In the genomic region with DNA sequence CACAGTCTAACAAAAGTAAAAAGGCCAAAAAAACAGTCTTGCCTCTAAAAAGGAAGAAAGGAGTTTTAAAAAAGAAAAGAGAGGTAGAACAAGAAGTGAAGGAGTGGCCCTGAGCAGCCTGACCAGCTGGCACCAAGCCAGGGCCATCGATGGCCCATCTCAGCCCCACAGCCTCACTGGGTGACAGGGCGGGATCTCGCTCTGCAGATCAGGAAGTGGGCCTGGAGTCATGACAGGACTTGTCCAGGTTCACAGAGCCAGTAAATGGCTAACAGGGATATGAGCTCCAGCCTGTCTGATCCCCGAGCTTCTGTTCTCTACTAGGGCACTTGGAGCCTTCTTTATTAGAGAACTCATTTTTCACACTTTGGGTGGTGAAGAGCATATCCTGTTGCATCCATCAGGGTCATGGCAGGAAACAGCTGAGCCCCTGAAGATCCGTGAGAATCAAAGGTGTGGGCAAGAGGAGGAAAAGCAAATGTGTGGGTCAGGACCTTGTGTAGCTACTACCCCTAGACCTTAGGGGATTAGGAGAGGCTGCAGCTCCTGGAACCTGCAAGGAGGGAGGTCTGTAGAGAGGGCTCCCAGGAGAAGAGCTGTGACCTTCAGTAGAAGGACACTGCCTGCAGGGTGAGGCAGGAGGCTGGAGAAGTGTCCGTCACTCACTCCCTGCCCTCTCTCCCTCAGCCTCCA, we compare ENCODE assay signal across 16 cellular contexts.
A peak's percentile ranks its signal among the peaks of the same experiment; 100 is the strongest.
DNase-seq lines count a peak whose midpoint lies in the region; ATAC-seq and TF ChIP-seq lines count a peak whose summit lies in the region.
"Had no signal": no experiment of that assay in that cellular context is flagged by ENCODE, and none has a peak within 500 bp of the region (broad histone marks: within the 10 kb centered on the region; RNA-seq: fewer than 3 reads in every experiment).

No MANE protein-coding gene starts in this region.

- CTCF ChIA-PET in HEK293 (lab: Yijun Ruan, JAX) = interaction anchor here (0.6 to 6.4 kb wide), 7 partner anchors 8 to 385 kb away, joined by 3 to 58 read pairs (median 3); no protein-coding TSS in a partner anchor

- no peaks in the 10 kb centered on the region for H3K79me2 ChIP-seq in MM.1S (ENCODE audit: low read length)

- H3K27me3 Mint-ChIP-seq in nephron progenitor cell (ENCODE audit: low read depth, poor library complexity) = no peaks in the 10 kb centered on the region
- peaks cover 3% of the 10 kb centered on the region for H3K27me3 Mint-ChIP-seq in activated T-helper 17 cell treated with anti-CD3 and anti-CD28 coated beads, Interleukin-2, amount 50 U/mL, for 72 hours

- no peaks in the 10 kb centered on the region for H3K9me3 Mint-ChIP-seq in nephron progenitor cell
- H3K9me3 Mint-ChIP-seq in activated T-helper 17 cell treated with anti-CD3 and anti-CD28 coated beads, Interleukin-2, amount 50 U/mL, for 72 hours = peaks cover 4% of the 10 kb centered on the region
- H3K9me3 Mint-ChIP-seq: activated CD4-positive, alpha-beta T cell treated with anti-CD3 and anti-CD28 coated beads, Interleukin-2, amount 10 ng/mL, durations not matched to agents 7 days and 5 days; H9 had no signal

- POLR2A ChIA-PET in HEK293 (lab: Yijun Ruan, JAX) = interaction anchor here (0.9 kb wide), 2 partner anchors 32 to 299 kb away, joined by 3 to 7 read pairs; a partner anchor contains a TSS

- no peak overlapping the region for H3K4me3 ChIP-seq in HEK293 (ENCODE audit: low read depth, low read length)
- H3K4me3 ChIP-seq in breast epithelium = no peak overlapping the region
- no peak overlapping the region for H3K4me3 ChIP-seq in MM.1S (ENCODE audit: low read length)
- H3K4me3 ChIP-seq: heart right ventricle, tibial nerve had no signal

- H3K4me3 Mint-ChIP-seq in nephron progenitor cell = peak overlapping the region; percentile 26
- no peak overlapping the region for H3K4me3 Mint-ChIP-seq in activated T-helper 17 cell treated with anti-CD3 and anti-CD28 coated beads, Interleukin-2, amount 50 U/mL, for 72 hours
- H3K4me3 Mint-ChIP-seq: activated CD4-positive, alpha-beta T cell treated with anti-CD3 and anti-CD28 coated beads, Interleukin-2, amount 10 ng/mL, durations not matched to agents 7 days and 5 days; H9 had no signal

- DNase-seq in NCI-H510A (lab: John Stamatoyannopoulos, UW) (peak; percentile 23), breast epithelium (ENCODE audit: low spot score in 2 of 2) (peak in 1 of 2 donors; percentile 40), nephron progenitor cell (no peak), GM19238 (ENCODE audit: insufficient read length, low spot score) (no peak), MM.1S (no peak)
- DNase-seq: activated CD4-positive, alpha-beta T cell treated with anti-CD3 and anti-CD28 coated beads, Interleukin-2, amount 10 ng/mL, durations not matched to agents 7 days and 5 days; activated naive CD4-positive, alpha-beta T cell treated with anti-CD3 and anti-CD28 coated beads, Interleukin-2, amount 50 U/mL, for 16 hours; activated T-cell treated with anti-CD3 and anti-CD28 coated beads for 4 hours; H9; heart right ventricle; nucleus accumbens; stimulated activated CD4-positive, alpha-beta T cell treated with anti-CD3 and anti-CD28 coated beads, Interleukin-4, amount 100 ng/mL, for 1 hour had no signal

- H3K27me3 ChIP-seq in breast epithelium (no peaks in the 10 kb centered on the region), MM.1S (replicated peaks; ENCODE audit: insufficient read depth, low read length) (no peaks in the 10 kb centered on the region)

- H3K27ac Mint-ChIP-seq in nephron progenitor cell = peak overlapping the region; percentile 23
- H3K27ac Mint-ChIP-seq in activated T-helper 17 cell treated with anti-CD3 and anti-CD28 coated beads, Interleukin-2, amount 50 U/mL, for 72 hours = no peak overlapping the region
- H3K27ac Mint-ChIP-seq: activated CD4-positive, alpha-beta T cell treated with anti-CD3 and anti-CD28 coated beads, Interleukin-2, amount 10 ng/mL, durations not matched to agents 7 days and 5 days had no signal

- H3K4me2 ChIP-seq in MM.1S (ENCODE audit: low read depth, low read length) = no peak overlapping the region

- H3K4me1 ChIP-seq in HEK293 (ENCODE audit: control insufficient read depth, insufficient read depth, low read length) (peaks cover 11% of the 10 kb centered on the region), breast epithelium (no peaks in the 10 kb centered on the region), MM.1S (ENCODE audit: low read length) (no peaks in the 10 kb centered on the region)
- H3K4me1 ChIP-seq: tibial nerve had no signal

- no peaks in the 10 kb centered on the region for H3K36me3 Mint-ChIP-seq in nephron progenitor cell (ENCODE audit: low read depth)
- H3K36me3 Mint-ChIP-seq in activated T-helper 17 cell treated with anti-CD3 and anti-CD28 coated beads, Interleukin-2, amount 50 U/mL, for 72 hours (ENCODE audit: low read depth) = no peaks in the 10 kb centered on the region

- TF ChIP-seq POLR2A in breast epithelium (IDR thresholded peaks at IDR 0.05) = no peak

- H3K36me3 ChIP-seq in HEK293 (ENCODE audit: control insufficient read depth in 2 of 2, insufficient read depth in 1 of 2, low read length in 2 of 2) (no peaks in the 10 kb centered on the region), breast epithelium (no peaks in the 10 kb centered on the region), MM.1S (replicated peaks; ENCODE audit: insufficient read depth, low read length) (no peaks in the 10 kb centered on the region)
- H3K36me3 ChIP-seq: heart right ventricle, tibial nerve had no signal

- ATAC-seq in GM18861 (IDR thresholded peaks at IDR 0.05; ENCODE audit: unreplicated experiment) = no peak
- no peak for ATAC-seq in activated T-helper 17 cell treated with anti-CD3 and anti-CD28 coated beads, Interleukin-2, amount 50 U/mL, for 72 hours (replicated peaks)

- no peaks in the 10 kb centered on the region for H3F3A ChIP-seq in MM.1S (ENCODE audit: insufficient read depth, low read length)

- H3K9me2 ChIP-seq in MM.1S (replicated peaks; ENCODE audit: insufficient read depth, low read length) = no peaks in the 10 kb centered on the region

- H2AFZ ChIP-seq in MM.1S (ENCODE audit: low read length) = no peak overlapping the region

- H3K9me3 ChIP-seq in HEK293 (ENCODE audit: control insufficient read depth, insufficient read depth, low read depth, low read length) (no peaks in the 10 kb centered on the region), breast epithelium (no peaks in the 10 kb centered on the region), MM.1S (replicated peaks; ENCODE audit: insufficient read depth, low read length) (no peaks in the 10 kb centered on the region)
- H3K9me3 ChIP-seq: heart right ventricle, tibial nerve had no signal

- TF ChIP-seq CTCF in HEK293 (tag by site-specific recombination; IDR thresholded peaks at IDR 0.05) (no peak), breast epithelium (IDR thresholded peaks at IDR 0.05) (no peak), nephron progenitor cell (IDR thresholded peaks at IDR 0.05) (no peak), MM.1S (IDR thresholded peaks at IDR 0.05; ENCODE audit: low read length) (no peak)

- H3K9ac ChIP-seq in MM.1S (ENCODE audit: low read length) = no peak overlapping the region

- peak overlapping the region; percentile 50; the same call in 1 of the 2 replicates for H3K27ac ChIP-seq in HEK293 (ENCODE audit: extremely low read depth, low read depth, low read length)
- peak overlapping the region; percentile 21 to 39 for H3K27ac ChIP-seq in breast epithelium
- no peak overlapping the region for H3K27ac ChIP-seq in MM.1S (ENCODE audit: low read length)
- H3K27ac ChIP-seq: heart right ventricle, tibial nerve had no signal

- peaks cover 61% of the 10 kb centered on the region for H3K4me1 Mint-ChIP-seq in nephron progenitor cell
- H3K4me1 Mint-ChIP-seq in activated T-helper 17 cell treated with anti-CD3 and anti-CD28 coated beads, Interleukin-2, amount 50 U/mL, for 72 hours = no peaks in the 10 kb centered on the region

- no peaks in the 10 kb centered on the region for H4K20me1 ChIP-seq in MM.1S (ENCODE audit: insufficient read depth, low read length)

- intact Hi-C loops in breast epithelium (cut with DNase I; ENCODE audit: low total_unique reads) = loop anchor here (10.0 kb wide), 1 partner anchor 369 kb away; no protein-coding TSS in a partner anchor

TF ChIP-seq in HEK293, 187 proteins besides CTCF, POLR2A, EP300 and RAD21:
- TF ChIP-seq ZNF629 (tag by site-specific recombination; IDR thresholded peaks at IDR 0.05) = no peak
- peak; percentile 61; the same call in 1 of the 2 replicates for TF ChIP-seq ZNF600 (tag by site-specific recombination; IDR thresholded peaks at IDR 0.05)
- TF ChIP-seq FEZF1 (tag by site-specific recombination; IDR thresholded peaks at IDR 0.05) = peak; percentile 92
- 0 out of 2 replicates have a peak, but pooled peaks have one; percentile 34 for TF ChIP-seq SCRT2 (tag by site-specific recombination; IDR thresholded peaks at IDR 0.05)
- peak; percentile 79 for TF ChIP-seq ZBTB8A (tag by site-specific recombination; IDR thresholded peaks at IDR 0.05)
- TF ChIP-seq TRIM28 (IDR thresholded peaks at IDR 0.05; ENCODE audit: borderline replicate concordance, low read length) = peak; percentile 47
- TF ChIP-seq ZNF37A (tag by site-specific recombination; IDR thresholded peaks at IDR 0.05) = no peak
- TF ChIP-seq ZFP41 (tag by site-specific recombination; IDR thresholded peaks at IDR 0.05; ENCODE audit: borderline replicate concordance) = no peak
- TF ChIP-seq ZBTB17 (tag by site-specific recombination; IDR thresholded peaks at IDR 0.05) = peak; percentile 82
- TF ChIP-seq ZBTB48 (tag by site-specific recombination; IDR thresholded peaks at IDR 0.05) = 0 out of 2 replicates have a peak, but pooled peaks have one; percentile 6
- TF ChIP-seq, protein P1, sequence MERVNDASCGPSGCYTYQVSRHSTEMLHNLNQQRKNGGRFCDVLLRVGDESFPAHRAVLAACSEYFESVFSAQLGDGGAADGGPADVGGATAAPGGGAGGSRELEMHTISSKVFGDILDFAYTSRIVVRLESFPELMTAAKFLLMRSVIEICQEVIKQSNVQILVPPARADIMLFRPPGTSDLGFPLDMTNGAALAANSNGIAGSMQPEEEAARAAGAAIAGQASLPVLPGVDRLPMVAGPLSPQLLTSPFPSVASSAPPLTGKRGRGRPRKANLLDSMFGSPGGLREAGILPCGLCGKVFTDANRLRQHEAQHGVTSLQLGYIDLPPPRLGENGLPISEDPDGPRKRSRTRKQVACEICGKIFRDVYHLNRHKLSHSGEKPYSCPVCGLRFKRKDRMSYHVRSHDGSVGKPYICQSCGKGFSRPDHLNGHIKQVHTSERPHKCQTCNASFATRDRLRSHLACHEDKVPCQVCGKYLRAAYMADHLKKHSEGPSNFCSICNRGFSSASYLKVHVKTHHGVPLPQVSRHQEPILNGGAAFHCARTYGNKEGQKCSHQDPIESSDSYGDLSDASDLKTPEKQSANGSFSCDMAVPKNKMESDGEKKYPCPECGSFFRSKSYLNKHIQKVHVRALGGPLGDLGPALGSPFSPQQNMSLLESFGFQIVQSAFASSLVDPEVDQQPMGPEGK (tag by site-specific recombination; IDR thresholded peaks at IDR 0.05) = peak; percentile 33; the same call in 1 of the 2 replicates
